Comparison of ENCODE assay signal across 8 cellular contexts in the genomic region with DNA sequence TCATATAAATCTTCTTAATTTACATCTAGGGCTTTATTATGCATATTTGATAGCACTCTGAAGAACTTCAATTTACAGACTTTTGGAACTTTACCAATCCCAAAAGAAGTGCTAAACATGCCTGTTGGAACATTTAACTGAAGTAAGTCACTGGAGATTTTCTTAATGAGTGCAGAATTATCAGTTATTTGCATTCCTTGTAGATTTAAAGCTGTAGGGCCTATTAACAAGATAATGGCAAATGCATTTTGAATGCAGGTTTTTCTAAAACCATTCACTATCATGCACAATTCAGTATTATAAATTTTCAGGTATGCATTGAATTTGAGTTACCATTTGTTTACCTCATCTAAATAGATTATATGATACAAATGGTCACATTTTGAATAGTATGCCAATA.
"Had no signal": no experiment of that assay in that cellular context is flagged by ENCODE, and none has a peak within 500 bp of the region (broad histone marks: within the 10 kb centered on the region; RNA-seq: fewer than 3 reads in every experiment).

No MANE protein-coding gene starts in this region.

- H3K27ac ChIP-seq: HL-60, KMS-11 had no signal

- DNase-seq: IMR-90, KBM-7, KG1 had no signal

- H3K4me2 ChIP-seq: KMS-11 had no signal

- H3K36me3 Mint-ChIP-seq: IgD-negative memory B cell had no signal

- ATAC-seq: HepG2, K562 had no signal

- H3K27me3 Mint-ChIP-seq: IgD-negative memory B cell had no signal

- H3K4me3 ChIP-seq: K562 had no signal

- H3K4me3 Mint-ChIP-seq: IgD-negative memory B cell had no signal

- H3K4me1 Mint-ChIP-seq: IgD-negative memory B cell had no signal

- H3K27ac Mint-ChIP-seq: IgD-negative memory B cell had no signal
